Comparison of ENCODE assay signal across 19 cellular contexts in genomic region chr5:80210014-80210413, GRCh38. TPM values are rescaled to one million over a fixed set of nuclear protein-coding genes. Genes with fewer than 3 reads are reported as not detected.
DNase-seq lines count a peak whose midpoint lies in the region; ATAC-seq and TF ChIP-seq lines count a peak whose summit lies in the region.
"Had no signal": no experiment of that assay in that cellular context is flagged by ENCODE, and none has a peak within 500 bp of the region (broad histone marks: within the 10 kb centered on the region; RNA-seq: fewer than 3 reads in every experiment).

No MANE protein-coding gene starts in this region.

- H3K36me3 Mint-ChIP-seq in CD4-positive, CD25-positive, alpha-beta regulatory T cell, result peaks cover 17% of the 10 kb centered on the region
- H3K36me3 Mint-ChIP-seq in CD4-positive, alpha-beta T cell (ENCODE audit: low read depth), result peaks cover 57% of the 10 kb centered on the region
- peaks cover 11% of the 10 kb centered on the region for H3K36me3 Mint-ChIP-seq in WTC11

- peak overlapping the region in 2 of 4 donors; percentile 56 to 66 for H3K4me3 Mint-ChIP-seq in CD4-positive, CD25-positive, alpha-beta regulatory T cell
- H3K4me3 Mint-ChIP-seq in CD4-positive, alpha-beta T cell, result peak overlapping the region; percentile 58
- no peak overlapping the region for H3K4me3 Mint-ChIP-seq in WTC11
- H3K4me3 Mint-ChIP-seq: central memory CD8-positive, alpha-beta T cell; immature natural killer cell had no signal

- no peaks in the 10 kb centered on the region for H3K27me3 Mint-ChIP-seq in CD4-positive, CD25-positive, alpha-beta regulatory T cell
- no peaks in the 10 kb centered on the region for H3K27me3 Mint-ChIP-seq in CD4-positive, alpha-beta T cell
- no peaks in the 10 kb centered on the region for H3K27me3 Mint-ChIP-seq in WTC11 (ENCODE audit: low read depth)
- H3K27me3 Mint-ChIP-seq: central memory CD8-positive, alpha-beta T cell had no signal

- peaks cover 35% of the 10 kb centered on the region for H3K4me1 ChIP-seq in CD4-positive, CD25-positive, alpha-beta regulatory T cell (ENCODE audit: control insufficient read depth, insufficient read depth, low read length, poor library complexity, severe bottlenecking)
- peaks cover 21% of the 10 kb centered on the region for H3K4me1 ChIP-seq in OCI-LY7 (ENCODE audit: insufficient read depth, low read length, poor library complexity, severe bottlenecking)
- H3K4me1 ChIP-seq: ascending aorta had no signal

- no peak overlapping the region for H3K27ac ChIP-seq in CD4-positive, CD25-positive, alpha-beta regulatory T cell (ENCODE audit: insufficient read depth, low read length, poor library complexity, severe bottlenecking)
- H3K27ac ChIP-seq in CD4-positive, alpha-beta T cell (ENCODE audit: low read depth, low read length), result peak overlapping the region; percentile 21
- H3K27ac ChIP-seq in dorsolateral prefrontal cortex, result peak overlapping the region in 34 of 59 donors; percentile 1 to 98 (median 47)
- no peak overlapping the region for H3K27ac ChIP-seq in OCI-LY7 (ENCODE audit: low read depth, low read length, poor library complexity, severe bottlenecking)
- H3K27ac ChIP-seq: ascending aorta, epithelial cell of prostate, right atrium auricular region had no signal

- DNase-seq in CD4-positive, CD25-positive, alpha-beta regulatory T cell, result no peak
- no peak for DNase-seq in CD4-positive, alpha-beta T cell
- no peak for DNase-seq in WTC11 (ENCODE audit: low spot score)
- DNase-seq in dorsolateral prefrontal cortex, result no peak
- no peak for DNase-seq in OCI-LY7 (ENCODE audit: low spot score)
- DNase-seq in AG20443 (ENCODE audit: low spot score), result no peak
- no peak for DNase-seq in amniotic stem cell (lab: John Stamatoyannopoulos, UW)
- DNase-seq: Calu3; foreskin fibroblast; immature natural killer cell; NCI-H1417; NCI-H510A treated with DMSO at 0.1 percent for 48 hours; occipital lobe; stimulated activated CD4-positive, alpha-beta T cell treated with anti-CD3 and anti-CD28 coated beads, Interleukin-12 subunit alpha, Interleukin-12 subunit beta, amount 100 ng/mL, for 4 hours had no signal

- peaks cover 87% of the 10 kb centered on the region; the same call in 1 of the 2 replicates for H3K79me2 ChIP-seq in OCI-LY7 (ENCODE audit: insufficient read depth, low read depth, low read length)

- intact Hi-C loops in CD4-positive, alpha-beta T cell (cut with DNase I, micrococcal nuclease), result loop anchor here (2.0 to 5.0 kb wide), 2 partner anchors 17 to 42 kb away; no protein-coding TSS in a partner anchor
- intact Hi-C loops in dorsolateral prefrontal cortex (cut with DNase I), result no loop called here
- intact Hi-C loops in OCI-LY7 (cut with micrococcal nuclease; ENCODE audit: unreplicated experiment), result no loop called here

- POLR2A ChIA-PET in CD4-positive, alpha-beta T cell (lab: Charles Lee), result interaction anchor here (0.6 to 1.3 kb wide), 7 partner anchors 9 to 92 kb away, joined by 3 to 8 read pairs (median 3); no protein-coding TSS in a partner anchor
- POLR2A ChIA-PET in WTC11 (lab: Charles Lee) (interaction anchor here (0.9 kb wide), 1 partner anchor 69 kb away, joined by 3 read pairs; no protein-coding TSS in a partner anchor), OCI-LY7 (lab: Charles Lee) (no interaction called here)

- H3K27ac Mint-ChIP-seq in CD4-positive, CD25-positive, alpha-beta regulatory T cell, result peak overlapping the region; percentile 71 to 93 (median 86)
- H3K27ac Mint-ChIP-seq in CD4-positive, alpha-beta T cell, result peak overlapping the region; percentile 80
- H3K27ac Mint-ChIP-seq in WTC11, result 0 out of 2 replicates have a peak overlapping the region, but pooled peaks have one; percentile 5
- H3K27ac Mint-ChIP-seq: immature natural killer cell had no signal

- no peaks in the 10 kb centered on the region for H3K27me3 ChIP-seq in CD4-positive, CD25-positive, alpha-beta regulatory T cell (ENCODE audit: control insufficient read depth, insufficient read depth, low read length)
- H3K27me3 ChIP-seq in CD4-positive, alpha-beta T cell (ENCODE audit: control insufficient read depth, insufficient read depth, low read length), result no peaks in the 10 kb centered on the region
- H3K27me3 ChIP-seq in dorsolateral prefrontal cortex, result no peaks in the 10 kb centered on the region
- H3K27me3 ChIP-seq: ascending aorta, right atrium auricular region had no signal

- no peaks in the 10 kb centered on the region for H3K9me2 ChIP-seq in OCI-LY7 (ENCODE audit: insufficient read depth, low read length)

- ATAC-seq in CD4-positive, CD25-positive, alpha-beta regulatory T cell (ENCODE audit: low read depth in 2 of 2), result no peak
- ATAC-seq in CD4-positive, alpha-beta T cell (ENCODE audit: poor library complexity), result no peak
- no peak for ATAC-seq in WTC11
- ATAC-seq in HG03521 (IDR thresholded peaks at IDR 0.05; ENCODE audit: unreplicated experiment), result no peak

- H3K4me1 Mint-ChIP-seq in CD4-positive, CD25-positive, alpha-beta regulatory T cell, result peaks cover 40 to 97% (median 69%) of the 10 kb centered on the region in 4 donors
- peaks cover 98% of the 10 kb centered on the region for H3K4me1 Mint-ChIP-seq in CD4-positive, alpha-beta T cell (ENCODE audit: low read depth)
- H3K4me1 Mint-ChIP-seq in WTC11, result peaks cover 74% of the 10 kb centered on the region

- H3K36me3 ChIP-seq in CD4-positive, CD25-positive, alpha-beta regulatory T cell (ENCODE audit: control insufficient read depth, insufficient read depth, low read length), result no peaks in the 10 kb centered on the region
- peaks cover 48% of the 10 kb centered on the region for H3K36me3 ChIP-seq in OCI-LY7 (ENCODE audit: insufficient read depth, low read length)
- H3K36me3 ChIP-seq: ascending aorta, right atrium auricular region had no signal

- no peak overlapping the region for H2AFZ ChIP-seq in OCI-LY7 (ENCODE audit: low read length)

- H3K9me3 Mint-ChIP-seq in CD4-positive, CD25-positive, alpha-beta regulatory T cell, result peaks cover 0 to 1% (median 0%) of the 10 kb centered on the region in 7 donors
- no peaks in the 10 kb centered on the region for H3K9me3 Mint-ChIP-seq in CD4-positive, alpha-beta T cell
- H3K9me3 Mint-ChIP-seq in WTC11, result no peaks in the 10 kb centered on the region
- H3K9me3 Mint-ChIP-seq: central memory CD8-positive, alpha-beta T cell; immature natural killer cell had no signal

- CTCF ChIA-PET in CD4-positive, alpha-beta T cell (lab: Charles Lee), result interaction anchor here (1.4 kb wide), 1 partner anchor 18 kb away, joined by 3 read pairs; no protein-coding TSS in a partner anchor
- CTCF ChIA-PET in WTC11 (lab: Charles Lee), result interaction anchor here (1.3 kb wide), 1 partner anchor 57 kb away, joined by 3 read pairs; no protein-coding TSS in a partner anchor
- CTCF ChIA-PET in OCI-LY7 (lab: Charles Lee; ENCODE audit: unreplicated experiment), result no interaction called here

- no peaks in the 10 kb centered on the region for H4K20me1 ChIP-seq in OCI-LY7 (ENCODE audit: insufficient read depth, low read length)

- no peak overlapping the region for H3K4me3 ChIP-seq in CD4-positive, CD25-positive, alpha-beta regulatory T cell (ENCODE audit: low read depth, low read length)
- no peak overlapping the region for H3K4me3 ChIP-seq in dorsolateral prefrontal cortex
- H3K4me3 ChIP-seq in OCI-LY7 (ENCODE audit: low read depth, low read length, poor library complexity, severe bottlenecking), result no peak overlapping the region
- H3K4me3 ChIP-seq: ascending aorta, right atrium auricular region had no signal

- no peaks in the 10 kb centered on the region for H3K9me3 ChIP-seq in CD4-positive, CD25-positive, alpha-beta regulatory T cell (ENCODE audit: control insufficient read depth in 2 of 2, low read length in 2 of 2)
- H3K9me3 ChIP-seq in CD4-positive, alpha-beta T cell (ENCODE audit: control insufficient read depth, low read length), result no peaks in the 10 kb centered on the region
- peaks cover 13% of the 10 kb centered on the region for H3K9me3 ChIP-seq in OCI-LY7 (ENCODE audit: low read length)
- H3K9me3 ChIP-seq: ascending aorta, right atrium auricular region had no signal

- no TSS peak for BruUV-seq in OCI-LY7 (replicated peaks; lab: Mats Ljungman, UMichigan)

- TF ChIP-seq CTCF in CD4-positive, alpha-beta T cell (IDR thresholded peaks at IDR 0.05), result no peak
- TF ChIP-seq CTCF in WTC11 (IDR thresholded peaks at IDR 0.05) (no peak), dorsolateral prefrontal cortex (IDR thresholded peaks at IDR 0.05 in 54 of 56, conservative IDR thresholded peaks at IDR 0.05 in 2 of 56; ENCODE audit: low read depth in 1 of 56, partially characterized antibody in 56 of 56) (no peak), OCI-LY7 (conservative IDR thresholded peaks at IDR 0.05; ENCODE audit: low read length) (no peak)

- H3K4me2 ChIP-seq in OCI-LY7 (ENCODE audit: low read length), result no peak overlapping the region

TF ChIP-seq in WTC11, 78 proteins besides CTCF, POLR2A, EP300 and RAD21:
- no peak for TF ChIP-seq USF1 (CRISPR knock-in tag; IDR thresholded peaks at IDR 0.05)
- no peak for TF ChIP-seq TEAD4 (CRISPR knock-in tag; IDR thresholded peaks at IDR 0.05)
- TF ChIP-seq GABPB1 (CRISPR knock-in tag; IDR thresholded peaks at IDR 0.05), result no peak
- TF ChIP-seq ZNF138 (CRISPR knock-in tag; conservative IDR thresholded peaks at IDR 0.05), result no peak
- no peak for TF ChIP-seq NR1H2 (CRISPR knock-in tag; IDR thresholded peaks at IDR 0.05)

RNA-seq across cellular contexts. Expression of gene SERINC5, which starts 45.8 kb away (rescaled TPM):
- total RNA-seq in CD4-positive, CD25-positive, alpha-beta regulatory T cell, result 80.3 TPM
- 10 to 100 TPM; 12.7 to 21.5 (median 14.9) TPM for polyA plus RNA-seq in CD4-positive, CD25-positive, alpha-beta regulatory T cell
- total RNA-seq in CD4-positive, alpha-beta T cell, result 100 to 1,000 TPM; 115 to 123 TPM
- total RNA-seq in WTC11 (2021) (128 to 139 TPM (median 139 TPM) in 3 replicates), dorsolateral prefrontal cortex (100 to 1,000 TPM in 2 of 120 experiments, 10 to 100 TPM in 118; 25.0 to 117 (median 44.7) TPM), OCI-LY7 (2022) (87.9 and 92.1 TPM in 2 replicates)
- 21.6 and 31.2 TPM in 2 replicates for total RNA-seq in OCI-LY7 (2014; rRNA removed; shearing (Covaris generic))

Comparison
In these comparisons a context has a peak if more than half of its experiments do, and no peak if none do; other contexts are left out.
1. H3K27ac ChIP-seq: peak in CD4-positive, alpha-beta T cell (single experiment) and dorsolateral prefrontal cortex (34 of 59); none in CD4-positive, CD25-positive, alpha-beta regulatory T cell (single experiment) and OCI-LY7 (single experiment).
2. H3K27ac Mint-ChIP-seq: peak in every context shown above with its lines; median percentile 86 in CD4-positive, CD25-positive, alpha-beta regulatory T cell; 80 in CD4-positive, alpha-beta T cell; 5 in WTC11.
3. intact Hi-C loops: an anchor here in CD4-positive, alpha-beta T cell (2.0 to 5.0 kb wide); none called in dorsolateral prefrontal cortex and OCI-LY7.